Comparison of ENCODE assay signal across 23 cellular contexts in genomic region chr3:139187154-139187553, GRCh38.
"Had no signal": no experiment of that assay in that cellular context is flagged by ENCODE, and none has a peak within 500 bp of the region (broad histone marks: within the 10 kb centered on the region; RNA-seq: fewer than 3 reads in every experiment).

No MANE protein-coding gene starts in this region.

- H3K4me1 Mint-ChIP-seq: activated B cell treated with CpG ODN at 0.5 μM for 24 hours; activated naive CD8-positive, alpha-beta T cell treated with anti-CD3 and anti-CD28 coated beads for 36 hours; brain; central memory CD8-positive, alpha-beta T cell; stimulated activated memory B cell treated with anti-CD40 and anti-IgM and Interleukin-4, amounts not matched to agents 10 μg/mL and 1 μg/mL and 100 μg/mL, for 72 hours had no signal

- H3K27ac ChIP-seq: coronary artery, esophagus muscularis mucosa, gastroesophageal sphincter, heart left ventricle, parathyroid adenoma, sigmoid colon, spleen, thoracic aorta had no signal

- H3K4me1 ChIP-seq: heart left ventricle, parathyroid adenoma, sigmoid colon, spleen had no signal

- H3K27me3 ChIP-seq: esophagus muscularis mucosa, gastroesophageal sphincter, heart left ventricle, sigmoid colon had no signal

- H2AFZ ChIP-seq: parathyroid adenoma had no signal

- H3K36me3 ChIP-seq: esophagus muscularis mucosa, gastroesophageal sphincter, heart left ventricle, sigmoid colon, spleen, thoracic aorta had no signal

- H3K9me3 ChIP-seq: esophagus muscularis mucosa, gastroesophageal sphincter, heart left ventricle, sigmoid colon, thoracic aorta had no signal

- DNase-seq: activated B cell treated with CpG ODN at 0.5 μM for 24 hours; activated CD4-positive, alpha-beta memory T cell treated with anti-CD3 and anti-CD28 coated beads for 36 hours; activated CD4-positive, alpha-beta T cell treated with anti-CD3 and anti-CD28 coated beads for 4 hours; activated gamma-delta T cell treated with Interleukin-2 at 50 U/mL for 16 hours; activated naive CD8-positive, alpha-beta T cell treated with anti-CD3 and anti-CD28 coated beads for 36 hours; activated T-cell treated with anti-CD3 and anti-CD28 coated beads for 4 hours; effector CD8-positive, alpha-beta T cell; heart left ventricle; mesenchymal stem cell; sigmoid colon; spleen; stimulated activated CD4-positive, alpha-beta T cell treated with anti-CD3 and anti-CD28 coated beads, Interleukin-4, amount 100 ng/mL, for 4 hours had no signal

- H3K79me2 ChIP-seq: parathyroid adenoma had no signal

- H3K27me3 Mint-ChIP-seq: activated B cell treated with CpG ODN at 0.5 μM for 24 hours; activated naive CD8-positive, alpha-beta T cell treated with anti-CD3 and anti-CD28 coated beads for 36 hours; brain; central memory CD8-positive, alpha-beta T cell; stimulated activated memory B cell treated with anti-CD40 and anti-IgM and Interleukin-4, amounts not matched to agents 10 μg/mL and 1 μg/mL and 100 μg/mL, for 72 hours had no signal

- H3K9me3 Mint-ChIP-seq: activated B cell treated with CpG ODN at 0.5 μM for 24 hours; activated naive CD8-positive, alpha-beta T cell treated with anti-CD3 and anti-CD28 coated beads for 36 hours; activated T-helper 1 cell treated with anti-CD3 and anti-CD28 coated beads, Interleukin-12 subunit alpha, Interleukin-12 subunit beta, Interleukin-2, Interleukin-4 antibody, amounts not matched to agents 30 ng/mL and 10 ng/mL and 1 ng/mL, durations not matched to agents 14 hours and 24 hours and 36 hours; brain; T-helper 2 cell treated with Interferon-gamma antibody and Interleukin-4, amounts not matched to agents 5 μg/mL and 100 μg/mL, for 36 hours had no signal

- H3K36me3 Mint-ChIP-seq: activated CD4-positive, alpha-beta memory T cell treated with anti-CD3 and anti-CD28 coated beads for 36 hours; activated naive CD8-positive, alpha-beta T cell treated with anti-CD3 and anti-CD28 coated beads for 36 hours; brain; natural killer cell treated with Interleukin-12 subunit alpha and Interleukin-12 subunit beta and Interleukin-15 and Interleukin-18, amount 100 ng/mL, for 72 hours; stimulated activated memory B cell treated with anti-CD40 and anti-IgM and Interleukin-4, amounts not matched to agents 10 μg/mL and 1 μg/mL and 100 μg/mL, for 72 hours had no signal

- H3K4me3 Mint-ChIP-seq: activated B cell treated with CpG ODN at 0.5 μM for 24 hours; activated CD4-positive, alpha-beta memory T cell treated with anti-CD3 and anti-CD28 coated beads for 36 hours; activated naive CD8-positive, alpha-beta T cell treated with anti-CD3 and anti-CD28 coated beads for 36 hours; activated T-helper 1 cell treated with anti-CD3 and anti-CD28 coated beads, Interleukin-12 subunit alpha, Interleukin-12 subunit beta, Interleukin-2, Interleukin-4 antibody, amounts not matched to agents 30 ng/mL and 10 ng/mL and 1 ng/mL, durations not matched to agents 14 hours and 24 hours and 36 hours; brain; central memory CD8-positive, alpha-beta T cell; natural killer cell treated with Interleukin-12 subunit alpha and Interleukin-12 subunit beta and Interleukin-15 and Interleukin-18, amount 100 ng/mL, for 72 hours; stimulated activated memory B cell treated with anti-CD40 and anti-IgM and Interleukin-4, amounts not matched to agents 10 μg/mL and 1 μg/mL and 100 μg/mL, for 72 hours; T-helper 2 cell treated with Interferon-gamma antibody and Interleukin-4, amounts not matched to agents 5 μg/mL and 100 μg/mL, for 36 hours had no signal

- H3K27ac Mint-ChIP-seq: activated B cell treated with CpG ODN at 0.5 μM for 24 hours; activated CD4-positive, alpha-beta memory T cell treated with anti-CD3 and anti-CD28 coated beads for 36 hours; activated naive CD8-positive, alpha-beta T cell treated with anti-CD3 and anti-CD28 coated beads for 36 hours; activated T-helper 1 cell treated with anti-CD3 and anti-CD28 coated beads, Interleukin-12 subunit alpha, Interleukin-12 subunit beta, Interleukin-2, Interleukin-4 antibody, amounts not matched to agents 30 ng/mL and 10 ng/mL and 1 ng/mL, durations not matched to agents 14 hours and 24 hours and 36 hours; brain; natural killer cell treated with Interleukin-12 subunit alpha and Interleukin-12 subunit beta and Interleukin-15 and Interleukin-18, amount 100 ng/mL, for 72 hours; stimulated activated memory B cell treated with anti-CD40 and anti-IgM and Interleukin-4, amounts not matched to agents 10 μg/mL and 1 μg/mL and 100 μg/mL, for 72 hours; T-helper 2 cell treated with Interferon-gamma antibody and Interleukin-4, amounts not matched to agents 5 μg/mL and 100 μg/mL, for 36 hours had no signal

- H3K4me3 ChIP-seq: coronary artery, esophagus muscularis mucosa, gastroesophageal sphincter, heart left ventricle, sigmoid colon, spleen, thoracic aorta had no signal
